ENCODE assay signal across 8 cellular contexts in genomic region chr5:1652873-1653707, GRCh38.
DNase-seq lines count a peak whose midpoint lies in the region; ATAC-seq and TF ChIP-seq lines count a peak whose summit lies in the region.

No MANE protein-coding gene starts in this region.

- peaks cover 49% of the 10 kb centered on the region for H3K27me3 Mint-ChIP-seq in CD8-positive, alpha-beta T cell (ENCODE audit: low read depth)
- peaks cover 62% of the 10 kb centered on the region for H3K27me3 Mint-ChIP-seq in activated T-cell treated with anti-CD3 and anti-CD28 coated beads, Interleukin-2, amount 50 U/mL, for 72 hours (ENCODE audit: low read depth)
- peaks cover 14 to 76% (median 29%) of the 10 kb centered on the region in 5 donors for H3K27me3 Mint-ChIP-seq in naive thymus-derived CD8-positive, alpha-beta T cell
- H3K27me3 Mint-ChIP-seq in Calu3 (ENCODE audit: unreplicated experiment) = peaks cover 91% of the 10 kb centered on the region

- no peak overlapping the region for H3K27ac ChIP-seq in CD8-positive, alpha-beta T cell (ENCODE audit: low read depth, low read length)

- intact Hi-C loops in CD8-positive, alpha-beta T cell (cut with DNase I, micrococcal nuclease) = no loop called here
- intact Hi-C loops in Calu3 (cut with micrococcal nuclease; ENCODE audit: unreplicated experiment) = no loop called here

- peaks cover 9% of the 10 kb centered on the region for H3K4me1 ChIP-seq in CD8-positive, alpha-beta T cell (ENCODE audit: insufficient read depth, low read length)

- peak; percentile 37 for ATAC-seq in CD8-positive, alpha-beta T cell
- peak; percentile 33 for ATAC-seq in GM19397 (IDR thresholded peaks at IDR 0.05; ENCODE audit: unreplicated experiment)
- ATAC-seq in HG03439 (IDR thresholded peaks at IDR 0.05; ENCODE audit: unreplicated experiment) = peak; percentile 23
- peak in 1 of 2 donors; percentile 58 for ATAC-seq in activated T-cell treated with anti-CD3 and anti-CD28 coated beads, Interleukin-2, amount 50 U/mL, for 72 hours (replicated peaks in 1 of 2)
- peak; percentile 62 to 73 for ATAC-seq in naive thymus-derived CD8-positive, alpha-beta T cell

- peaks cover 4% of the 10 kb centered on the region for H3K27me3 ChIP-seq in CD8-positive, alpha-beta T cell (ENCODE audit: insufficient read depth, low read length)

- peaks cover 5% of the 10 kb centered on the region for H3K4me1 Mint-ChIP-seq in CD8-positive, alpha-beta T cell (ENCODE audit: low read depth)
- H3K4me1 Mint-ChIP-seq in activated T-cell treated with anti-CD3 and anti-CD28 coated beads, Interleukin-2, amount 50 U/mL, for 72 hours (ENCODE audit: low read depth) = peaks cover 18% of the 10 kb centered on the region
- peaks cover 3 to 10% (median 8%) of the 10 kb centered on the region in 4 donors for H3K4me1 Mint-ChIP-seq in naive thymus-derived CD8-positive, alpha-beta T cell
- H3K4me1 Mint-ChIP-seq in Calu3 (ENCODE audit: low read depth, unreplicated experiment) = no peaks in the 10 kb centered on the region

- no peak overlapping the region for H3K27ac Mint-ChIP-seq in CD8-positive, alpha-beta T cell
- H3K27ac Mint-ChIP-seq in activated T-cell treated with anti-CD3 and anti-CD28 coated beads, Interleukin-2, amount 50 U/mL, for 72 hours = no peak overlapping the region
- no peak overlapping the region for H3K27ac Mint-ChIP-seq in naive thymus-derived CD8-positive, alpha-beta T cell
- no peak overlapping the region for H3K27ac Mint-ChIP-seq in Calu3 (ENCODE audit: unreplicated experiment)

- DNase-seq in CD8-positive, alpha-beta T cell = peak in 1 of 7 experiments; percentile 50
- no peak for DNase-seq in activated T-cell treated with anti-CD3 and anti-CD28 coated beads, Interleukin-2, amount 50 U/mL, for 72 hours
- DNase-seq in naive thymus-derived CD8-positive, alpha-beta T cell = peak in 1 of 10 donors; percentile 27
- no peak for DNase-seq in NOMO-1 treated with DMSO at 0.1 percent for 48 hours (lab: John Stamatoyannopoulos, UW; ENCODE audit: unreplicated experiment)
- DNase-seq in Calu3 = no peak
- no peak for DNase-seq in activated CD4-positive, CD25-positive, alpha-beta regulatory T cell (lab: John Stamatoyannopoulos, UW)

- no peaks in the 10 kb centered on the region for H3K9me3 Mint-ChIP-seq in CD8-positive, alpha-beta T cell
- H3K9me3 Mint-ChIP-seq in activated T-cell treated with anti-CD3 and anti-CD28 coated beads, Interleukin-2, amount 50 U/mL, for 72 hours = no peaks in the 10 kb centered on the region
- H3K9me3 Mint-ChIP-seq in naive thymus-derived CD8-positive, alpha-beta T cell = no peaks in the 10 kb centered on the region
- no peaks in the 10 kb centered on the region for H3K9me3 Mint-ChIP-seq in Calu3 (ENCODE audit: low read depth, unreplicated experiment)

- H3K36me3 ChIP-seq in CD8-positive, alpha-beta T cell (ENCODE audit: insufficient read depth, low read length) = no peaks in the 10 kb centered on the region

- no peaks in the 10 kb centered on the region for H3K9me3 ChIP-seq in CD8-positive, alpha-beta T cell (ENCODE audit: low read length)

- no TSS peak for BruUV-seq in Calu3 (replicated peaks; lab: Mats Ljungman, UMichigan)

- H3K36me3 Mint-ChIP-seq in CD8-positive, alpha-beta T cell = no peaks in the 10 kb centered on the region
- no peaks in the 10 kb centered on the region for H3K36me3 Mint-ChIP-seq in activated T-cell treated with anti-CD3 and anti-CD28 coated beads, Interleukin-2, amount 50 U/mL, for 72 hours (ENCODE audit: insufficient read depth in 2 of 2)
- H3K36me3 Mint-ChIP-seq in naive thymus-derived CD8-positive, alpha-beta T cell = no peaks in the 10 kb centered on the region
- no peaks in the 10 kb centered on the region for H3K36me3 Mint-ChIP-seq in Calu3 (ENCODE audit: insufficient read depth, unreplicated experiment)

- CTCF ChIA-PET in CD8-positive, alpha-beta T cell (lab: Charles Lee) = interaction anchor here (0.8 to 5.0 kb wide), 6 partner anchors 8 to 485 kb away, joined by 3 to 36 read pairs (median 4); no protein-coding TSS in a partner anchor
- CTCF ChIA-PET in Calu3 (lab: Charles Lee) = interaction anchor here (0.9 kb wide), 1 partner anchor 8 kb away, joined by 3 read pairs; no protein-coding TSS in a partner anchor

- H3K4me3 ChIP-seq in CD8-positive, alpha-beta T cell (ENCODE audit: low read depth, low read length) = no peak overlapping the region

- no peak overlapping the region for H3K4me3 Mint-ChIP-seq in CD8-positive, alpha-beta T cell
- peak overlapping the region; percentile 41 to 70 for H3K4me3 Mint-ChIP-seq in activated T-cell treated with anti-CD3 and anti-CD28 coated beads, Interleukin-2, amount 50 U/mL, for 72 hours
- peak overlapping the region; percentile 42 to 72 (median 54) for H3K4me3 Mint-ChIP-seq in naive thymus-derived CD8-positive, alpha-beta T cell
- no peak overlapping the region for H3K4me3 Mint-ChIP-seq in Calu3 (ENCODE audit: low read depth, unreplicated experiment)

- no peak for TF ChIP-seq CTCF in CD8-positive, alpha-beta T cell (IDR thresholded peaks at IDR 0.05)
- no peak for TF ChIP-seq CTCF in Calu3 (IDR thresholded peaks at IDR 0.05; ENCODE audit: unreplicated experiment)

- POLR2A ChIA-PET in CD8-positive, alpha-beta T cell (lab: Charles Lee) = no interaction called here
- POLR2A ChIA-PET in naive thymus-derived CD8-positive, alpha-beta T cell (lab: Charles Lee) = interaction anchor here (0.6 to 1.6 kb wide), 3 partner anchors 19 to 734 kb away, joined by 3 to 6 read pairs (median 4); partner anchors contain the start of gene NDUFS6

Comparison
In these comparisons a context has a peak if more than half of its experiments do, and no peak if none do; other contexts are left out.
1. H3K4me3 Mint-ChIP-seq: peak in activated T-cell treated with anti-CD3 and anti-CD28 coated beads, Interleukin-2, amount 50 U/mL, for 72 hours (2 of 2) and naive thymus-derived CD8-positive, alpha-beta T cell (10 of 10); none in CD8-positive, alpha-beta T cell (single experiment) and Calu3 (single experiment).